In genomic region chr6:26133730-26134129, GRCh38 we compare ENCODE assay signal across 2 cellular contexts.
TF ChIP-seq lines count a peak whose summit lies in the region.

No MANE protein-coding gene starts in this region.

TF ChIP-seq in GM23338, 12 proteins besides CTCF, POLR2A, EP300 and RAD21 (continued from another document):
- TF ChIP-seq REST (IDR thresholded peaks at IDR 0.05; ENCODE audit: unreplicated experiment) (no peak), EZH2 (IDR thresholded peaks at IDR 0.05; ENCODE audit: low read depth, unreplicated experiment) (no peak), POLR2AphosphoS5 (IDR thresholded peaks at IDR 0.05; ENCODE audit: low read depth) (no peak), CREB1 (CRISPR knock-in tag; IDR thresholded peaks at IDR 0.05; ENCODE audit: low read depth) (no peak), STAT1 (IDR thresholded peaks at IDR 0.05; ENCODE audit: unreplicated experiment) (no peak), JUNB (IDR thresholded peaks at IDR 0.05; ENCODE audit: unreplicated experiment) (no peak), EZH2phosphoT487 (IDR thresholded peaks at IDR 0.05; ENCODE audit: unreplicated experiment) (no peak), NANOG (IDR thresholded peaks at IDR 0.05; ENCODE audit: borderline replicate concordance) (no peak)
- TF ChIP-seq, protein P1, sequence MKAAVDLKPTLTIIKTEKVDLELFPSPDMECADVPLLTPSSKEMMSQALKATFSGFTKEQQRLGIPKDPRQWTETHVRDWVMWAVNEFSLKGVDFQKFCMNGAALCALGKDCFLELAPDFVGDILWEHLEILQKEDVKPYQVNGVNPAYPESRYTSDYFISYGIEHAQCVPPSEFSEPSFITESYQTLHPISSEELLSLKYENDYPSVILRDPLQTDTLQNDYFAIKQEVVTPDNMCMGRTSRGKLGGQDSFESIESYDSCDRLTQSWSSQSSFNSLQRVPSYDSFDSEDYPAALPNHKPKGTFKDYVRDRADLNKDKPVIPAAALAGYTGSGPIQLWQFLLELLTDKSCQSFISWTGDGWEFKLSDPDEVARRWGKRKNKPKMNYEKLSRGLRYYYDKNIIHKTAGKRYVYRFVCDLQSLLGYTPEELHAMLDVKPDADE (IDR thresholded peaks at IDR 0.05) = no peak
- TF ChIP-seq, protein P2, sequence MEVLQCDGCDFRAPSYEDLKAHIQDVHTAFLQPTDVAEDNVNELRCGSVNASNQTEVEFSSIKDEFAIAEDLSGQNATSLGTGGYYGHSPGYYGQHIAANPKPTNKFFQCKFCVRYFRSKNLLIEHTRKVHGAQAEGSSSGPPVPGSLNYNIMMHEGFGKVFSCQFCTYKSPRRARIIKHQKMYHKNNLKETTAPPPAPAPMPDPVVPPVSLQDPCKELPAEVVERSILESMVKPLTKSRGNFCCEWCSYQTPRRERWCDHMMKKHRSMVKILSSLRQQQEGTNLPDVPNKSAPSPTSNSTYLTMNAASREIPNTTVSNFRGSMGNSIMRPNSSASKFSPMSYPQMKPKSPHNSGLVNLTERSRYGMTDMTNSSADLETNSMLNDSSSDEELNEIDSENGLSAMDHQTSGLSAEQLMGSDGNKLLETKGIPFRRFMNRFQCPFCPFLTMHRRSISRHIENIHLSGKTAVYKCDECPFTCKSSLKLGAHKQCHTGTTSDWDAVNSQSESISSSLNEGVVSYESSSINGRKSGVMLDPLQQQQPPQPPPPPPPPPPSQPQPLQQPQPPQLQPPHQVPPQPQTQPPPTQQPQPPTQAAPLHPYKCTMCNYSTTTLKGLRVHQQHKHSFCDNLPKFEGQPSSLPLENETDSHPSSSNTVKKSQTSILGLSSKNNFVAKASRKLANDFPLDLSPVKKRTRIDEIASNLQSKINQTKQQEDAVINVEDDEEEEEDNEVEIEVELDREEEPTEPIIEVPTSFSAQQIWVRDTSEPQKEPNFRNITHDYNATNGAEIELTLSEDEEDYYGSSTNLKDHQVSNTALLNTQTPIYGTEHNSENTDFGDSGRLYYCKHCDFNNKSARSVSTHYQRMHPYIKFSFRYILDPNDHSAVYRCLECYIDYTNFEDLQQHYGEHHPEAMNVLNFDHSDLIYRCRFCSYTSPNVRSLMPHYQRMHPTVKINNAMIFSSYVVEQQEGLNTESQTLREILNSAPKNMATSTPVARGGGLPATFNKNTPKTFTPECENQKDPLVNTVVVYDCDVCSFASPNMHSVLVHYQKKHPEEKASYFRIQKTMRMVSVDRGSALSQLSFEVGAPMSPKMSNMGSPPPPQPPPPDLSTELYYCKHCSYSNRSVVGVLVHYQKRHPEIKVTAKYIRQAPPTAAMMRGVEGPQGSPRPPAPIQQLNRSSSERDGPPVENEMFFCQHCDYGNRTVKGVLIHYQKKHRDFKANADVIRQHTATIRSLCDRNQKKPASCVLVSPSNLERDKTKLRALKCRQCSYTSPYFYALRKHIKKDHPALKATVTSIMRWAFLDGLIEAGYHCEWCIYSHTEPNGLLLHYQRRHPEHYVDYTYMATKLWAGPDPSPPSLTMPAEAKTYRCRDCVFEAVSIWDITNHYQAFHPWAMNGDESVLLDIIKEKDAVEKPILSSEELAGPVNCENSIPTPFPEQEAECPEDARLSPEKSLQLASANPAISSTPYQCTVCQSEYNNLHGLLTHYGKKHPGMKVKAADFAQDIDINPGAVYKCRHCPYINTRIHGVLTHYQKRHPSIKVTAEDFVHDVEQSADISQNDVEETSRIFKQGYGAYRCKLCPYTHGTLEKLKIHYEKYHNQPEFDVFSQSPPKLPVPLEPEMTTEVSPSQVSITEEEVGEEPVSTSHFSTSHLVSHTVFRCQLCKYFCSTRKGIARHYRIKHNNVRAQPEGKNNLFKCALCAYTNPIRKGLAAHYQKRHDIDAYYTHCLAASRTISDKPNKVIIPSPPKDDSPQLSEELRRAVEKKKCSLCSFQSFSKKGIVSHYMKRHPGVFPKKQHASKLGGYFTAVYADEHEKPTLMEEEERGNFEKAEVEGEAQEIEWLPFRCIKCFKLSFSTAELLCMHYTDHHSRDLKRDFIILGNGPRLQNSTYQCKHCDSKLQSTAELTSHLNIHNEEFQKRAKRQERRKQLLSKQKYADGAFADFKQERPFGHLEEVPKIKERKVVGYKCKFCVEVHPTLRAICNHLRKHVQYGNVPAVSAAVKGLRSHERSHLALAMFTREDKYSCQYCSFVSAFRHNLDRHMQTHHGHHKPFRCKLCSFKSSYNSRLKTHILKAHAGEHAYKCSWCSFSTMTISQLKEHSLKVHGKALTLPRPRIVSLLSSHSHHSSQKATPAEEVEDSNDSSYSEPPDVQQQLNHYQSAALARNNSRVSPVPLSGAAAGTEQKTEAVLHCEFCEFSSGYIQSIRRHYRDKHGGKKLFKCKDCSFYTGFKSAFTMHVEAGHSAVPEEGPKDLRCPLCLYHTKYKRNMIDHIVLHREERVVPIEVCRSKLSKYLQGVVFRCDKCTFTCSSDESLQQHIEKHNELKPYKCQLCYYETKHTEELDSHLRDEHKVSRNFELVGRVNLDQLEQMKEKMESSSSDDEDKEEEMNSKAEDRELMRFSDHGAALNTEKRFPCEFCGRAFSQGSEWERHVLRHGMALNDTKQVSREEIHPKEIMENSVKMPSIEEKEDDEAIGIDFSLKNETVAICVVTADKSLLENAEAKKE (CRISPR knock-in tag; IDR thresholded peaks at IDR 0.05) = no peak

TF ChIP-seq in GM12878, 131 proteins besides CTCF, POLR2A, EP300 and RAD21:
- TF ChIP-seq, protein P3, sequence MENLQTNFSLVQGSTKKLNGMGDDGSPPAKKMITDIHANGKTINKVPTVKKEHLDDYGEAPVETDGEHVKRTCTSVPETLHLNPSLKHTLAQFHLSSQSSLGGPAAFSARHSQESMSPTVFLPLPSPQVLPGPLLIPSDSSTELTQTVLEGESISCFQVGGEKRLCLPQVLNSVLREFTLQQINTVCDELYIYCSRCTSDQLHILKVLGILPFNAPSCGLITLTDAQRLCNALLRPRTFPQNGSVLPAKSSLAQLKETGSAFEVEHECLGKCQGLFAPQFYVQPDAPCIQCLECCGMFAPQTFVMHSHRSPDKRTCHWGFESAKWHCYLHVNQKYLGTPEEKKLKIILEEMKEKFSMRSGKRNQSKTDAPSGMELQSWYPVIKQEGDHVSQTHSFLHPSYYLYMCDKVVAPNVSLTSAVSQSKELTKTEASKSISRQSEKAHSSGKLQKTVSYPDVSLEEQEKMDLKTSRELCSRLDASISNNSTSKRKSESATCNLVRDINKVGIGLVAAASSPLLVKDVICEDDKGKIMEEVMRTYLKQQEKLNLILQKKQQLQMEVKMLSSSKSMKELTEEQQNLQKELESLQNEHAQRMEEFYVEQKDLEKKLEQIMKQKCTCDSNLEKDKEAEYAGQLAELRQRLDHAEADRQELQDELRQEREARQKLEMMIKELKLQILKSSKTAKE (IDR thresholded peaks at IDR 0.05; ENCODE audit: low read depth, poor library complexity, severe bottlenecking) = no peak
- TF ChIP-seq WRNIP1 (IDR thresholded peaks at IDR 0.05; ENCODE audit: borderline replicate concordance, low read depth, low read length) (no peak), STAT3 (IDR thresholded peaks at IDR 0.05; ENCODE audit: low read depth, low read length) (no peak), REST (IDR thresholded peaks at IDR 0.05; ENCODE audit: low read depth, low read length) (no peak), BRCA1 (IDR thresholded peaks at IDR 0.05; ENCODE audit: low read depth, low read length) (no peak), JUND (IDR thresholded peaks at IDR 0.05; ENCODE audit: low read depth, low read length) (no peak), TARDBP (IDR thresholded peaks at IDR 0.05; ENCODE audit: borderline replicate concordance) (no peak), RAD51 (IDR thresholded peaks at IDR 0.05) (no peak)
- TF ChIP-seq, protein P4, sequence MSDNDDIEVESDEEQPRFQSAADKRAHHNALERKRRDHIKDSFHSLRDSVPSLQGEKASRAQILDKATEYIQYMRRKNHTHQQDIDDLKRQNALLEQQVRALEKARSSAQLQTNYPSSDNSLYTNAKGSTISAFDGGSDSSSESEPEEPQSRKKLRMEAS (IDR thresholded peaks at IDR 0.05; ENCODE audit: low read depth, low read length) = no peak
